Comparison of ENCODE assay signal across 8 cellular contexts in the genomic region with DNA sequence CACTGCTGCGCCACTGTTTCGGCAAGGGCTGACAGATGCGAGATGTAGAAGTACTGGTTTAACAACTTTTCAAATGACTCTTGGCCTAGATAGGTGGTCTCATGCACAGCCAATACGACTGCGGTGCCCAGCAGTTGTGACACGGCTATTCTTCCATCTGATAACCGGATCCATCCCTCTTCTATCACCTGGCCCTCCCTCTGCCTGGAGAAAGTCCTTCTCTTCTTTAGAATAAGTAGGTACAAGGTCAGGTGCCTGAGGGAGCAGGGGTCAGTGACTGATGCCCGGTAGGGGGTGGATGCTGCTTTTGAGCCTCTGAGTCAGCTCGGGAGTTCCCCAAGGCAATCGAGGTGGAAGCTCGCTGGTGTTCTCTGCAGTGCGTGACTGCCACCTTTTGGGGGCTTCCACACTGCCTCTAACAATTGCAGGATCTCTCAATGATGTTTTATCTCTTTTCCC.
A peak's percentile ranks its signal among the peaks of the same experiment; 100 is the strongest.
DNase-seq lines count a peak whose midpoint lies in the region; ATAC-seq and TF ChIP-seq lines count a peak whose summit lies in the region.
"Had no signal": no experiment of that assay in that cellular context is flagged by ENCODE, and none has a peak within 500 bp of the region (broad histone marks: within the 10 kb centered on the region; RNA-seq: fewer than 3 reads in every experiment).

No MANE protein-coding gene starts in this region.

- H3K14ac ChIP-seq in mesenchymal stem cell (ENCODE audit: low read length in 2 of 2), result no peak overlapping the region

- WGBS in mesenchymal stem cell, result 53% methylated on average over 12 of the region's 12 CpGs

- no peak overlapping the region for H3K18ac ChIP-seq in mesenchymal stem cell (ENCODE audit: low read depth in 1 of 2, low read length in 2 of 2)

- no peak overlapping the region for H2BK12ac ChIP-seq in mesenchymal stem cell (ENCODE audit: low read length in 2 of 2)

- no peaks in the 10 kb centered on the region for H3K79me1 ChIP-seq in mesenchymal stem cell (replicated peaks; ENCODE audit: low read length, poor library complexity, severe bottlenecking)

- no peak overlapping the region for H4K8ac ChIP-seq in mesenchymal stem cell (ENCODE audit: low read length)

- H3K4ac ChIP-seq in mesenchymal stem cell (ENCODE audit: low read depth in 1 of 2, low read length in 2 of 2), result no peak overlapping the region

- H2BK15ac ChIP-seq in mesenchymal stem cell (ENCODE audit: low read depth, poor library complexity, severe bottlenecking), result no peak overlapping the region

- peaks cover 20% of the 10 kb centered on the region for H3K9me3 ChIP-seq in mesenchymal stem cell (ENCODE audit: control insufficient read depth, low read length)

- CTCF ChIA-PET in GM10248 (lab: Yijun Ruan, JAX), result interaction anchor here (0.8 to 1.5 kb wide), 2 partner anchors 10 to 11 kb away, joined by 3 read pairs; no protein-coding TSS in a partner anchor

- H2BK120ac ChIP-seq in mesenchymal stem cell (ENCODE audit: low read depth, low read length), result no peak overlapping the region

- peak; percentile 12 for TF ChIP-seq CTCF in GM10248 (IDR thresholded peaks at IDR 0.05; ENCODE audit: control extremely low read depth, extremely low read depth, low read depth, missing control alignments)

- H3K36me3 ChIP-seq in mesenchymal stem cell (ENCODE audit: control insufficient read depth in 1 of 2, insufficient read depth in 2 of 2, low read depth in 1 of 2, low read length in 2 of 2), result no peaks in the 10 kb centered on the region

- H4K91ac ChIP-seq in mesenchymal stem cell (ENCODE audit: low read length), result peak overlapping the region; percentile 32

- H3K9ac ChIP-seq in mesenchymal stem cell (ENCODE audit: low read length), result no peak overlapping the region

- no peaks in the 10 kb centered on the region for H3K27me3 ChIP-seq in mesenchymal stem cell (ENCODE audit: control insufficient read depth in 1 of 2, insufficient read depth in 1 of 2, low read length in 2 of 2)

- H3K4me3 ChIP-seq in mesenchymal stem cell (ENCODE audit: insufficient read depth in 1 of 2, low read depth in 1 of 2, low read length in 2 of 2), result no peak overlapping the region

- H2BK5ac ChIP-seq in mesenchymal stem cell (ENCODE audit: low read depth, low read length, poor library complexity, severe bottlenecking), result no peak overlapping the region

- peak; percentile 9 for DNase-seq in GM10248 (ENCODE audit: extremely low spot score)
- peak; percentile 61 for DNase-seq in T1000 (lab: John Stamatoyannopoulos, UW)
- peak; percentile 65 for DNase-seq in mesenchymal stem cell
- DNase-seq in DMS153 treated with DMSO at 0.1 percent for 48 hours (lab: John Stamatoyannopoulos, UW; ENCODE audit: unreplicated experiment), result no peak
- no peak for DNase-seq in SW480 (ENCODE audit: low spot score)

- POLR2A ChIA-PET in GM10248 (lab: Yijun Ruan, JAX), result no interaction called here

- H3K23ac ChIP-seq in mesenchymal stem cell (ENCODE audit: low read length in 2 of 2), result no peak overlapping the region

- no peak overlapping the region for H3K4me2 ChIP-seq in mesenchymal stem cell (ENCODE audit: low read length, poor library complexity, severe bottlenecking)

- H2AK5ac ChIP-seq in mesenchymal stem cell (ENCODE audit: low read length, severe bottlenecking), result no peak overlapping the region

- H2AFZ ChIP-seq in mesenchymal stem cell (ENCODE audit: low read depth, low read length), result no peak overlapping the region

- ATAC-seq in HG03565 (IDR thresholded peaks at IDR 0.05; ENCODE audit: unreplicated experiment) (peak; percentile 69), HG03108 (IDR thresholded peaks at IDR 0.05; ENCODE audit: unreplicated experiment) (no peak)
- ATAC-seq: activated CD4-positive, CD25-positive, alpha-beta regulatory T cell treated with anti-CD3 and anti-CD28 coated beads, Interleukin-2, amount 50 U/mL, for 24 hours had no signal

- H3K4me1 ChIP-seq in mesenchymal stem cell (ENCODE audit: control insufficient read depth, insufficient read depth, low read depth, low read length), result no peaks in the 10 kb centered on the region

- H3K27ac ChIP-seq in mesenchymal stem cell (ENCODE audit: low read length, poor library complexity, severe bottlenecking), result no peak overlapping the region

Comparison
In these comparisons a context has a peak if more than half of its experiments do, and no peak if none do; other contexts are left out.
1. DNase-seq: peak in GM10248 (single experiment), T1000 (single experiment) and mesenchymal stem cell (single experiment); none in DMS153 treated with DMSO at 0.1 percent for 48 hours (single experiment) and SW480 (single experiment).